Comparison of ENCODE assay signal across 24 cellular contexts in genomic region chr3:7241584-7242302, GRCh38.
DNase-seq lines count a peak whose midpoint lies in the region; FAIRE-seq and TF ChIP-seq lines count a peak whose summit lies in the region.
"Had no signal": no experiment of that assay in that cellular context is flagged by ENCODE, and none has a peak within 500 bp of the region (broad histone marks: within the 10 kb centered on the region; RNA-seq: fewer than 3 reads in every experiment).

No MANE protein-coding gene starts in this region.

- 85% methylated on average over 4 of the region's 4 CpGs for WGBS in mesenchymal stem cell
- 73 to 83% methylated on average over 4 of the region's 4 CpGs for WGBS in sigmoid colon, 2 donors

- no peaks in the 10 kb centered on the region for H3K4me1 Mint-ChIP-seq in astrocyte (ENCODE audit: low read depth, unreplicated experiment)

- no peak overlapping the region for H2AK5ac ChIP-seq in mesenchymal stem cell (ENCODE audit: low read length, severe bottlenecking)

- H3K9ac ChIP-seq in astrocyte (ENCODE audit: low read length) (no peak overlapping the region), mesenchymal stem cell (ENCODE audit: low read length) (no peak overlapping the region)
- H3K9ac ChIP-seq: BLaER1 treated with 17β-estradiol and CSF1 and Interleukin-3, amounts not matched to agents 10 nM and 100 nM; GM23248 had no signal

- H3K36me3 Mint-ChIP-seq in astrocyte (ENCODE audit: low read depth, unreplicated experiment): no peaks in the 10 kb centered on the region

- H3K18ac ChIP-seq in mesenchymal stem cell (ENCODE audit: low read depth in 1 of 2, low read length in 2 of 2): no peak overlapping the region

- no peak overlapping the region for H2BK15ac ChIP-seq in mesenchymal stem cell (ENCODE audit: low read depth, poor library complexity, severe bottlenecking)

- no peak overlapping the region for H3K4me3 Mint-ChIP-seq in astrocyte (ENCODE audit: unreplicated experiment)
- H3K4me3 Mint-ChIP-seq: CD4-positive, alpha-beta T cell had no signal

- H3K27me3 Mint-ChIP-seq in astrocyte (ENCODE audit: low read depth, unreplicated experiment): no peaks in the 10 kb centered on the region

- H2BK5ac ChIP-seq in mesenchymal stem cell (ENCODE audit: low read depth, low read length, poor library complexity, severe bottlenecking): no peak overlapping the region

- no peak for TF ChIP-seq POLR2A in sigmoid colon (IDR thresholded peaks at IDR 0.05)

- intact Hi-C loops in sigmoid colon (cut with DNase I): no loop called here

- H2BK12ac ChIP-seq in mesenchymal stem cell (ENCODE audit: low read length in 2 of 2): no peak overlapping the region

- H4K20me1 ChIP-seq in astrocyte (ENCODE audit: insufficient read depth, low read length): no peaks in the 10 kb centered on the region
- H4K20me1 ChIP-seq: BLaER1 treated with 17β-estradiol and CSF1 and Interleukin-3, amounts not matched to agents 10 nM and 100 nM had no signal

- TF ChIP-seq CTCF in astrocyte (IDR thresholded peaks at IDR 0.05; ENCODE audit: insufficient read depth, low read depth, low read length) (no peak), sigmoid colon (IDR thresholded peaks at IDR 0.05) (no peak)

- no peak overlapping the region for H2AFZ ChIP-seq in astrocyte (ENCODE audit: low read depth, low read length)
- H2AFZ ChIP-seq in mesenchymal stem cell (ENCODE audit: low read depth, low read length): no peak overlapping the region
- H2AFZ ChIP-seq: GM23248 had no signal

- DNase-seq in Caki2 (ENCODE audit: low read depth) (peak; percentile 2), NCI-H2081 (lab: John Stamatoyannopoulos, UW) (peak; percentile 13 to 53), astrocyte (ENCODE audit: low read depth) (peak; percentile 45), mesenchymal stem cell (peak; percentile 2), sigmoid colon (no peak), GM19239 (ENCODE audit: insufficient read length, low spot score) (no peak)
- no peak for DNase-seq in stimulated activated CD4-positive, alpha-beta T cell treated with anti-CD3 and anti-CD28 coated beads, Interleukin-1b, Interleukin-23, amount 100 ng/mL, for 48 hours
- DNase-seq: AML-193; CD4-positive, alpha-beta T cell; GM23248; H7; Kasumi-1; MV-4-11; NCI-H1694 treated with DMSO at 0.1 percent for 48 hours; NCI-H2171 treated with DMSO at 0.1 percent for 48 hours; NCI-H446; NCI-H524 treated with DMSO at 0.1 percent for 48 hours; NCI-H82; Right ventricle myocardium superior; RPMI8226 had no signal

- no peak overlapping the region for H3K23ac ChIP-seq in mesenchymal stem cell (ENCODE audit: low read length in 2 of 2)

- H2BK120ac ChIP-seq in mesenchymal stem cell (ENCODE audit: low read depth, low read length): no peak overlapping the region

- H3K9me3 ChIP-seq in astrocyte (ENCODE audit: insufficient read depth, low read depth, low read length) (no peaks in the 10 kb centered on the region), mesenchymal stem cell (ENCODE audit: control insufficient read depth, low read length) (no peaks in the 10 kb centered on the region), sigmoid colon (peaks cover 0 to 3% (median 0%) of the 10 kb centered on the region in 4 donors)
- H3K9me3 ChIP-seq: BLaER1 treated with 17β-estradiol and CSF1 and Interleukin-3, amounts not matched to agents 10 nM and 100 nM had no signal

- in situ Hi-C loops in Caki2 (cut with HindIII; ENCODE audit: low pct_unique_long_range_greater_than_20kb, low sequenced_read_pairs): no loop called here

- no peak overlapping the region for H4K8ac ChIP-seq in mesenchymal stem cell (ENCODE audit: low read length)

- H3K27me3 ChIP-seq in astrocyte (ENCODE audit: insufficient read depth, low read length): no peaks in the 10 kb centered on the region
- no peaks in the 10 kb centered on the region for H3K27me3 ChIP-seq in mesenchymal stem cell (ENCODE audit: control insufficient read depth in 1 of 2, insufficient read depth in 1 of 2, low read length in 2 of 2)
- H3K27me3 ChIP-seq in sigmoid colon: no peaks in the 10 kb centered on the region
- H3K27me3 ChIP-seq: BLaER1 treated with 17β-estradiol and CSF1 and Interleukin-3, amounts not matched to agents 10 nM and 100 nM had no signal

- H3K27ac Mint-ChIP-seq in astrocyte (ENCODE audit: unreplicated experiment): no peak overlapping the region
- H3K27ac Mint-ChIP-seq: CD4-positive, alpha-beta T cell had no signal

- no peak for FAIRE-seq in astrocyte (lab: Jason Lieb, UNC)
- FAIRE-seq in GM19239 (lab: Jason Lieb, UNC): no peak
- FAIRE-seq: A549, G401.6, K562 had no signal

- H3K79me2 ChIP-seq in astrocyte (ENCODE audit: insufficient read depth, low read length): no peaks in the 10 kb centered on the region

- no peak overlapping the region for H3K4ac ChIP-seq in mesenchymal stem cell (ENCODE audit: low read depth in 1 of 2, low read length in 2 of 2)

- H3K4me1 ChIP-seq in astrocyte (ENCODE audit: insufficient read depth, low read length) (no peaks in the 10 kb centered on the region), mesenchymal stem cell (ENCODE audit: control insufficient read depth, insufficient read depth, low read depth, low read length) (no peaks in the 10 kb centered on the region), sigmoid colon (peaks cover 0 to 9% (median 0%) of the 10 kb centered on the region in 4 donors)
- H3K4me1 ChIP-seq: A549; BLaER1 treated with 17β-estradiol and CSF1 and Interleukin-3, amounts not matched to agents 10 nM and 100 nM had no signal

- H3K14ac ChIP-seq in mesenchymal stem cell (ENCODE audit: low read length in 2 of 2): no peak overlapping the region

- H3K4me2 ChIP-seq in astrocyte (ENCODE audit: low read length) (no peak overlapping the region), mesenchymal stem cell (ENCODE audit: low read length, poor library complexity, severe bottlenecking) (no peak overlapping the region)
- H3K4me2 ChIP-seq: A549; BLaER1 treated with 17β-estradiol and CSF1 and Interleukin-3, amounts not matched to agents 10 nM and 100 nM had no signal

- H3K79me1 ChIP-seq in mesenchymal stem cell (replicated peaks; ENCODE audit: low read length, poor library complexity, severe bottlenecking): no peaks in the 10 kb centered on the region

- H4K91ac ChIP-seq in mesenchymal stem cell (ENCODE audit: low read length): no peak overlapping the region

- no peak overlapping the region for H3K4me3 ChIP-seq in astrocyte (ENCODE audit: insufficient read depth, low read depth, low read length)
- no peak overlapping the region for H3K4me3 ChIP-seq in mesenchymal stem cell (ENCODE audit: insufficient read depth in 1 of 2, low read depth in 1 of 2, low read length in 2 of 2)
- H3K4me3 ChIP-seq in sigmoid colon: no peak overlapping the region
- H3K4me3 ChIP-seq: A549; BLaER1 treated with 17β-estradiol and CSF1 and Interleukin-3, amounts not matched to agents 10 nM and 100 nM; GM23248; K562 had no signal

- H3K36me3 ChIP-seq in astrocyte (ENCODE audit: insufficient read depth, low read length) (no peaks in the 10 kb centered on the region), mesenchymal stem cell (ENCODE audit: control insufficient read depth in 1 of 2, insufficient read depth in 2 of 2, low read depth in 1 of 2, low read length in 2 of 2) (no peaks in the 10 kb centered on the region), sigmoid colon (no peaks in the 10 kb centered on the region)
- H3K36me3 ChIP-seq: BLaER1 treated with 17β-estradiol and CSF1 and Interleukin-3, amounts not matched to agents 10 nM and 100 nM had no signal

- H3K27ac ChIP-seq in astrocyte (ENCODE audit: low read depth, low read length) (no peak overlapping the region), mesenchymal stem cell (ENCODE audit: low read length, poor library complexity, severe bottlenecking) (no peak overlapping the region), sigmoid colon (no peak overlapping the region)
- H3K27ac ChIP-seq: A549; BLaER1 treated with 17β-estradiol and CSF1 and Interleukin-3, amounts not matched to agents 10 nM and 100 nM; GM23248 had no signal

- H3K9me3 Mint-ChIP-seq in astrocyte (ENCODE audit: unreplicated experiment): peaks cover 2% of the 10 kb centered on the region

- no peak for TF ChIP-seq EP300 in sigmoid colon (IDR thresholded peaks at IDR 0.05)

Comparison
In these comparisons a context has a peak if more than half of its experiments do, and no peak if none do; other contexts are left out.
1. DNase-seq: peak in Caki2 (single experiment), NCI-H2081 (2 of 2), astrocyte (single experiment) and mesenchymal stem cell (single experiment); none in sigmoid colon (single experiment), stimulated activated CD4-positive, alpha-beta T cell treated with anti-CD3 and anti-CD28 coated beads, Interleukin-1b, Interleukin-23, amount 100 ng/mL, for 48 hours (single experiment) and GM19239 (single experiment).